ENCODE assay signal across 9 cellular contexts in genomic region chr19:12778905-12779161, GRCh38. TPM values are rescaled to one million over a fixed set of nuclear protein-coding genes. Genes with fewer than 3 reads are reported as not detected.
DNase-seq lines count a peak whose midpoint lies in the region; ATAC-seq and TF ChIP-seq lines count a peak whose summit lies in the region.
"Had no signal": no experiment of that assay in that cellular context is flagged by ENCODE, and none has a peak within 500 bp of the region (broad histone marks: within the 10 kb centered on the region; RNA-seq: fewer than 3 reads in every experiment).

No MANE protein-coding gene starts in this region.

- TF ChIP-seq CTCF in WTC11 (IDR thresholded peaks at IDR 0.05) (no peak), foreskin fibroblast (IDR thresholded peaks at IDR 0.05; ENCODE audit: low read depth, low read length) (no peak)

- H3K4me1 ChIP-seq in skeletal muscle tissue (ENCODE audit: control insufficient read depth in 3 of 3, insufficient read depth in 3 of 3, low read length in 3 of 3): peaks cover 45 to 55% (median 52%) of the 10 kb centered on the region in 3 donors

- DNase-seq in H7 (peak; percentile 54), WTC11 (ENCODE audit: low spot score) (no peak), foreskin fibroblast (no peak), NCI-H526 treated with DMSO at 0.1 percent for 48 hours (lab: John Stamatoyannopoulos, UW) (no peak), iPS-NIHi11 (ENCODE audit: low spot score) (no peak), DMS 273 treated with DMSO at 0.1 percent for 48 hours (lab: John Stamatoyannopoulos, UW) (no peak)

- peaks cover 25% of the 10 kb centered on the region for H3K4me1 Mint-ChIP-seq in WTC11

- POLR2A ChIA-PET in WTC11 (lab: Charles Lee): interaction anchor here (1.0 to 3.0 kb wide), 6 partner anchors 9 to 56 kb away, joined by 3 to 29 read pairs (median 6); partner anchors contain the start of genes JUNB and RNASEH2A

- no peaks in the 10 kb centered on the region; the same call in 1 of the 2 replicates for H3K27me3 Mint-ChIP-seq in WTC11 (ENCODE audit: low read depth)

- H3K27me3 ChIP-seq in H7 (ENCODE audit: control insufficient read depth, insufficient read depth, low read length): no peaks in the 10 kb centered on the region; the same call in 1 of the 2 replicates
- no peaks in the 10 kb centered on the region for H3K27me3 ChIP-seq in skeletal muscle tissue (ENCODE audit: control insufficient read depth in 3 of 3, insufficient read depth in 3 of 3, low read length in 3 of 3)

- peak overlapping the region; percentile 81 for H3K27ac ChIP-seq in skeletal muscle tissue (ENCODE audit: low read depth, low read length)

- ATAC-seq in WTC11 (no peak), GM21825 (IDR thresholded peaks at IDR 0.05; ENCODE audit: unreplicated experiment) (no peak)

- H3K4me3 ChIP-seq in H7 (ENCODE audit: insufficient read depth, low read depth, low read length): peak overlapping the region; percentile 54; the same call in 1 of the 2 replicates
- peak overlapping the region; percentile 58 to 62 for H3K4me3 ChIP-seq in foreskin fibroblast (ENCODE audit: low read depth in 1 of 2, low read length in 2 of 2)
- H3K4me3 ChIP-seq in skeletal muscle tissue (ENCODE audit: low read length in 3 of 3): peak overlapping the region in 2 of 3 donors; percentile 87 to 91

- no peaks in the 10 kb centered on the region for H3K9me3 Mint-ChIP-seq in WTC11

- H3K27ac Mint-ChIP-seq in WTC11: peak overlapping the region; percentile 88; the same call in 1 of the 2 replicates

- H3K36me3 Mint-ChIP-seq in WTC11: peaks cover 4% of the 10 kb centered on the region

- peak overlapping the region; percentile 88 to 91 (median 89) for H3K9ac ChIP-seq in skeletal muscle tissue (ENCODE audit: low read depth in 1 of 3, low read length in 3 of 3)

- H3K36me3 ChIP-seq in H7 (replicated peaks; ENCODE audit: control insufficient read depth, insufficient read depth, low read length) (peaks cover 3% of the 10 kb centered on the region), skeletal muscle tissue (ENCODE audit: control insufficient read depth in 3 of 3, insufficient read depth in 3 of 3, low read length in 3 of 3) (peaks cover 0 to 4% (median 0%) of the 10 kb centered on the region in 3 donors)

- H3K4me3 Mint-ChIP-seq in WTC11: peak overlapping the region; percentile 79

- H3K9me3 ChIP-seq in skeletal muscle tissue (ENCODE audit: control insufficient read depth in 3 of 3, low read length in 3 of 3): no peaks in the 10 kb centered on the region

- CTCF ChIA-PET in WTC11 (lab: Charles Lee): interaction anchor here (0.6 to 7.7 kb wide), 21 partner anchors 9 to 112 kb away, joined by 3 to 136 read pairs (median 9); partner anchors contain the start of genes GCDH, GET3, JUNB and RNASEH2A

TF ChIP-seq in WTC11, 78 proteins besides CTCF, POLR2A, EP300 and RAD21:
- TF ChIP-seq CREB1 (CRISPR knock-in tag; IDR thresholded peaks at IDR 0.05): no peak
- TF ChIP-seq ZNF671 (CRISPR knock-in tag; IDR thresholded peaks at IDR 0.05): no peak
- no peak for TF ChIP-seq JAZF1 (CRISPR knock-in tag; IDR thresholded peaks at IDR 0.05)
- no peak for TF ChIP-seq MAX (CRISPR knock-in tag; IDR thresholded peaks at IDR 0.05)
- TF ChIP-seq SOX15 (CRISPR knock-in tag; IDR thresholded peaks at IDR 0.05): no peak
- TF ChIP-seq ZNF219 (CRISPR knock-in tag; IDR thresholded peaks at IDR 0.05; ENCODE audit: borderline replicate concordance): no peak
- TF ChIP-seq ZNF317 (CRISPR knock-in tag; IDR thresholded peaks at IDR 0.05; ENCODE audit: borderline replicate concordance, low read depth): no peak
- no peak for TF ChIP-seq MXD4 (CRISPR knock-in tag; IDR thresholded peaks at IDR 0.05; ENCODE audit: borderline replicate concordance)
- TF ChIP-seq NFATC4 (CRISPR knock-in tag; IDR thresholded peaks at IDR 0.05): no peak
- no peak for TF ChIP-seq MYBL2 (CRISPR knock-in tag; IDR thresholded peaks at IDR 0.05)
- no peak for TF ChIP-seq NFE2L1 (CRISPR knock-in tag; IDR thresholded peaks at IDR 0.05)
- no peak for TF ChIP-seq SMAD4 (CRISPR knock-in tag; IDR thresholded peaks at IDR 0.05)

RNA-seq across cellular contexts. Expression of gene HOOK2, which starts 3.5 kb away (rescaled TPM):
- total RNA-seq in H7 (2014; rRNA removed; shearing (Covaris generic)): 15.4 and 30.4 TPM in 2 replicates
- total RNA-seq in WTC11 (2021) (70.0 to 83.3 TPM (median 81.4 TPM) in 3 replicates), skeletal muscle tissue (13.6 TPM)

RNA-seq across cellular contexts. Expression of gene JUNB, which starts 12.5 kb away (rescaled TPM):
- total RNA-seq in H7 (2014; rRNA removed; shearing (Covaris generic)): 10.0 and 22.6 TPM in 2 replicates
- total RNA-seq in WTC11 (2021): 6.6 to 11.5 TPM (median 10.2 TPM) in 3 replicates
- 31.3 TPM for total RNA-seq in skeletal muscle tissue

RNA-seq across cellular contexts. Expression of gene PRDX2, which starts 22.8 kb away (rescaled TPM):
- 508 and 571 TPM in 2 replicates for total RNA-seq in H7 (2014; rRNA removed; shearing (Covaris generic))
- total RNA-seq in WTC11 (2021) (378 to 447 TPM (median 447 TPM) in 3 replicates), skeletal muscle tissue (207 TPM)

RNA-seq across cellular contexts. Expression of gene THSD8, which starts 23.0 kb away (rescaled TPM):
- total RNA-seq in H7 (2014; rRNA removed; shearing (Covaris generic)): not detected in 2 replicates
- total RNA-seq in WTC11 (2021): 30.1 to 50.2 TPM (median 47.0 TPM) in 3 replicates
- not detected for total RNA-seq in skeletal muscle tissue

RNA-seq across cellular contexts. Expression of gene BEST2, which starts 27.2 kb away (rescaled TPM):
- total RNA-seq in H7 (2014; rRNA removed; shearing (Covaris generic)): 0.37 and 1.5 TPM in 2 replicates
- total RNA-seq in WTC11 (2021): 3.3 to 4.7 TPM (median 4.1 TPM) in 3 replicates
- not detected for total RNA-seq in skeletal muscle tissue
- total RNA-seq: pulmonary artery endothelial cell had no signal
